In genomic region chr20:11686900-11687543, GRCh38 we compare ENCODE assay signal across 8 cellular contexts.
DNase-seq lines count a peak whose midpoint lies in the region; ATAC-seq and TF ChIP-seq lines count a peak whose summit lies in the region.

No MANE protein-coding gene starts in this region.

- no peaks in the 10 kb centered on the region for H3K9me3 ChIP-seq in ascending aorta
- H3K9me3 ChIP-seq in iPS-18a (ENCODE audit: control insufficient read depth, low read depth, low read length): no peaks in the 10 kb centered on the region

- H3K4me1 Mint-ChIP-seq in GM23338: peaks cover 17% of the 10 kb centered on the region
- H3K4me1 Mint-ChIP-seq in activated naive CD4-positive, alpha-beta T cell treated with anti-CD3 and anti-CD28 coated beads, Interleukin-2, amount 10 ng/mL, durations not matched to agents 7 days and 5 days: no peaks in the 10 kb centered on the region

- H3K4me3 ChIP-seq in GM23338 (peak overlapping the region; percentile 63), ascending aorta (peak overlapping the region; percentile 38 to 48), iPS-18a (ENCODE audit: low read length) (peak overlapping the region; percentile 55), skeletal muscle cell (ENCODE audit: low read depth, low read length) (peak overlapping the region; percentile 37)

- no peak for TF ChIP-seq CTCF in GM23338 (conservative IDR thresholded peaks at IDR 0.05; ENCODE audit: low read depth in 2 of 2)
- no peak for TF ChIP-seq CTCF in ascending aorta (IDR thresholded peaks at IDR 0.05)

- no peaks in the 10 kb centered on the region for H3K9me3 Mint-ChIP-seq in GM23338
- peaks cover 6% of the 10 kb centered on the region for H3K9me3 Mint-ChIP-seq in activated naive CD4-positive, alpha-beta T cell treated with anti-CD3 and anti-CD28 coated beads, Interleukin-2, amount 10 ng/mL, durations not matched to agents 7 days and 5 days

- H3K4me3 Mint-ChIP-seq in GM23338: peak overlapping the region; percentile 78
- no peak overlapping the region for H3K4me3 Mint-ChIP-seq in activated naive CD4-positive, alpha-beta T cell treated with anti-CD3 and anti-CD28 coated beads, Interleukin-2, amount 10 ng/mL, durations not matched to agents 7 days and 5 days

- H3K27ac ChIP-seq in GM23338 (ENCODE audit: low read depth): no peak overlapping the region
- no peak overlapping the region for H3K27ac ChIP-seq in ascending aorta
- H3K27ac ChIP-seq in iPS-18a (ENCODE audit: low read length): no peak overlapping the region

- peak; percentile 93 for ATAC-seq in GM23338
- no peak for ATAC-seq in HG03457 (IDR thresholded peaks at IDR 0.05; ENCODE audit: unreplicated experiment)
- no peak for ATAC-seq in HG03097 (IDR thresholded peaks at IDR 0.05; ENCODE audit: low FRiP score, unreplicated experiment)
- ATAC-seq in HG02884 (IDR thresholded peaks at IDR 0.05; ENCODE audit: unreplicated experiment): no peak

- peak overlapping the region; percentile 96 for H2AFZ ChIP-seq in GM23338

- H3K27me3 ChIP-seq in GM23338 (ENCODE audit: insufficient read depth): peaks cover 34% of the 10 kb centered on the region
- H3K27me3 ChIP-seq in ascending aorta: no peaks in the 10 kb centered on the region
- peaks cover 28% of the 10 kb centered on the region for H3K27me3 ChIP-seq in iPS-18a (ENCODE audit: control insufficient read depth, insufficient read depth, low read length)

- intact Hi-C loops in ascending aorta (cut with DNase I): no loop called here

- H3K4me1 ChIP-seq in GM23338 (ENCODE audit: insufficient read depth): peaks cover 13% of the 10 kb centered on the region
- no peaks in the 10 kb centered on the region for H3K4me1 ChIP-seq in ascending aorta
- H3K4me1 ChIP-seq in iPS-18a (ENCODE audit: control insufficient read depth, low read depth, low read length): peaks cover 9% of the 10 kb centered on the region

- H3F3A ChIP-seq in GM23338 (replicated peaks; ENCODE audit: low read depth): no peaks in the 10 kb centered on the region

- H3K36me3 Mint-ChIP-seq in GM23338 (ENCODE audit: low read depth): no peaks in the 10 kb centered on the region
- no peaks in the 10 kb centered on the region for H3K36me3 Mint-ChIP-seq in activated naive CD4-positive, alpha-beta T cell treated with anti-CD3 and anti-CD28 coated beads, Interleukin-2, amount 10 ng/mL, durations not matched to agents 7 days and 5 days

- H3K9me2 ChIP-seq in GM23338 (ENCODE audit: insufficient read depth): peaks cover 6% of the 10 kb centered on the region; the same call in 1 of the 2 replicates

- DNase-seq in GM23338 (ENCODE audit: low spot score) (peak; percentile 67), ascending aorta (ENCODE audit: low spot score in 2 of 2) (no peak), skeletal muscle cell (ENCODE audit: low read depth) (no peak)
- DNase-seq in activated naive CD4-positive, alpha-beta T cell treated with anti-CD3 and anti-CD28 coated beads, Interleukin-2, amount 10 ng/mL, durations not matched to agents 7 days and 5 days: no peak

- H4K20me1 ChIP-seq in GM23338 (replicated peaks; ENCODE audit: insufficient read depth): no peaks in the 10 kb centered on the region

- H3K36me3 ChIP-seq in GM23338 (ENCODE audit: insufficient read depth) (no peaks in the 10 kb centered on the region), ascending aorta (no peaks in the 10 kb centered on the region), iPS-18a (ENCODE audit: control insufficient read depth, low read depth, low read length) (no peaks in the 10 kb centered on the region)

- CTCF ChIA-PET in activated naive CD4-positive, alpha-beta T cell treated with anti-CD3 and anti-CD28 coated beads, Interleukin-2, amount 10 ng/mL, durations not matched to agents 7 days and 5 days (lab: Charles Lee): no interaction called here

- H3K79me2 ChIP-seq in GM23338 (replicated peaks; ENCODE audit: insufficient read depth): no peaks in the 10 kb centered on the region

- peak overlapping the region; percentile 81 for H3K4me2 ChIP-seq in GM23338

- H3K27ac Mint-ChIP-seq in GM23338: no peak overlapping the region
- no peak overlapping the region for H3K27ac Mint-ChIP-seq in activated naive CD4-positive, alpha-beta T cell treated with anti-CD3 and anti-CD28 coated beads, Interleukin-2, amount 10 ng/mL, durations not matched to agents 7 days and 5 days

- peaks cover 12% of the 10 kb centered on the region for H3K27me3 Mint-ChIP-seq in GM23338 (ENCODE audit: insufficient read depth, low read depth, poor library complexity)
- peaks cover 8% of the 10 kb centered on the region for H3K27me3 Mint-ChIP-seq in activated naive CD4-positive, alpha-beta T cell treated with anti-CD3 and anti-CD28 coated beads, Interleukin-2, amount 10 ng/mL, durations not matched to agents 7 days and 5 days

- peak overlapping the region; percentile 30 for H3K9ac ChIP-seq in iPS-18a (ENCODE audit: low read length)

TF ChIP-seq in GM23338, 12 proteins besides CTCF, POLR2A, EP300 and RAD21:
- TF ChIP-seq CREB1 (CRISPR knock-in tag; IDR thresholded peaks at IDR 0.05; ENCODE audit: low read depth) (0 out of 2 replicates have a peak, but pooled peaks have one; percentile 37), NANOG (IDR thresholded peaks at IDR 0.05; ENCODE audit: borderline replicate concordance) (no peak)
TF ChIP-seq in GM23338: peak in this region for 1.
